ENCODE assay signal across 21 cellular contexts in genomic region chr5:38843665-38844064, GRCh38. TPM values are rescaled to one million over a fixed set of nuclear protein-coding genes. Genes with fewer than 3 reads are reported as not detected.
"Had no signal": no experiment of that assay in that cellular context is flagged by ENCODE, and none has a peak within 500 bp of the region (broad histone marks: within the 10 kb centered on the region; RNA-seq: fewer than 3 reads in every experiment).

No MANE protein-coding gene starts in this region.

- H3K9me3 ChIP-seq: ovary, tibial nerve, uterus had no signal

- H3K36me3 ChIP-seq: brain microvascular endothelial cell, ovary, uterus had no signal

- ATAC-seq: activated CD8-positive, alpha-beta T cell treated with anti-CD3 and anti-CD28 coated beads, Interleukin-2, amount 10 ng/mL, durations not matched to agents 7 days and 5 days; activated naive CD4-positive, alpha-beta T cell treated with anti-CD3 and anti-CD28 coated beads, Interleukin-2, amount 50 U/mL, for 72 hours; activated T-cell treated with anti-CD3 and anti-CD28 coated beads, Interleukin-2, amount 50 U/mL, for 72 hours; foreskin keratinocyte had no signal

- H3K27ac Mint-ChIP-seq: activated B cell treated with CpG ODN at 0.5 μM for 24 hours; activated CD4-positive, alpha-beta T cell treated with anti-CD3 and anti-CD28 coated beads, Interleukin-2, amount 10 ng/mL, durations not matched to agents 24 days and 14 days; activated CD8-positive, alpha-beta T cell treated with anti-CD3 and anti-CD28 coated beads, Interleukin-2, amount 10 ng/mL, durations not matched to agents 7 days and 5 days; activated naive CD4-positive, alpha-beta T cell treated with anti-CD3 and anti-CD28 coated beads, Interleukin-2, amount 50 U/mL, for 72 hours; activated T-cell treated with anti-CD3 and anti-CD28 coated beads, Interleukin-2, amount 50 U/mL, for 72 hours; mesothelial cell of epicardium; T-helper 2 cell treated with Interferon-gamma antibody and Interleukin-4, amounts not matched to agents 5 μg/mL and 100 μg/mL, for 36 hours had no signal

- H3K4me3 Mint-ChIP-seq: activated B cell treated with CpG ODN at 0.5 μM for 24 hours; activated CD4-positive, alpha-beta T cell treated with anti-CD3 and anti-CD28 coated beads, Interleukin-2, amount 10 ng/mL, durations not matched to agents 24 days and 14 days; activated CD8-positive, alpha-beta T cell treated with anti-CD3 and anti-CD28 coated beads, Interleukin-2, amount 10 ng/mL, durations not matched to agents 7 days and 5 days; activated T-cell treated with anti-CD3 and anti-CD28 coated beads, Interleukin-2, amount 50 U/mL, for 72 hours; neural crest cell; T-helper 2 cell treated with Interferon-gamma antibody and Interleukin-4, amounts not matched to agents 5 μg/mL and 100 μg/mL, for 36 hours had no signal

- H3K36me3 Mint-ChIP-seq: mesothelial cell of epicardium had no signal

- H3K4me1 ChIP-seq: uterus had no signal

- DNase-seq: activated B cell treated with CpG ODN at 0.5 μM for 24 hours; activated CD4-positive, alpha-beta T cell treated with anti-CD3 and anti-CD28 coated beads, Interleukin-2, amount 10 ng/mL, durations not matched to agents 24 days and 14 days; activated CD8-positive, alpha-beta memory T cell treated with anti-CD3 and anti-CD28 coated beads, Interleukin-2, amount 50 U/mL, for 4 hours; activated CD8-positive, alpha-beta T cell treated with anti-CD3 and anti-CD28 coated beads, Interleukin-2, amount 10 ng/mL, durations not matched to agents 7 days and 5 days; activated gamma-delta T cell; activated T-cell treated with anti-CD3 and anti-CD28 coated beads, Interleukin-2, amount 50 U/mL, for 72 hours; amygdala; brain microvascular endothelial cell; cerebellar nuclear complex; foreskin keratinocyte; glutamatergic neuron; ovary; stimulated activated CD4-positive, alpha-beta T cell treated with anti-CD3 and anti-CD28 coated beads, Interleukin-4, amount 100 ng/mL, for 24 hours; stimulated activated naive CD4-positive, alpha-beta T cell treated with Interleukin-2 at 50 U/mL for 16 hours; substantia nigra; uterus had no signal

- H3K27me3 ChIP-seq: brain microvascular endothelial cell, foreskin keratinocyte, ovary, tibial nerve, uterus had no signal

- H3K27ac ChIP-seq: brain microvascular endothelial cell had no signal

- H3K9me3 Mint-ChIP-seq: activated B cell treated with CpG ODN at 0.5 μM for 24 hours; activated CD4-positive, alpha-beta T cell treated with anti-CD3 and anti-CD28 coated beads, Interleukin-2, amount 10 ng/mL, durations not matched to agents 24 days and 14 days; activated naive CD4-positive, alpha-beta T cell treated with anti-CD3 and anti-CD28 coated beads, Interleukin-2, amount 50 U/mL, for 72 hours; activated T-cell treated with anti-CD3 and anti-CD28 coated beads, Interleukin-2, amount 50 U/mL, for 72 hours; neural crest cell; T-helper 2 cell treated with Interferon-gamma antibody and Interleukin-4, amounts not matched to agents 5 μg/mL and 100 μg/mL, for 36 hours had no signal

- H3K4me3 ChIP-seq: ovary had no signal

RNA-seq across cellular contexts. Expression of gene OSMR, which starts 2.1 kb away (rescaled TPM):
- total RNA-seq: activated CD4-positive, alpha-beta T cell treated with anti-CD3 and anti-CD28 coated beads, Interleukin-2, amount 10 ng/mL, durations not matched to agents 24 days and 14 days had no signal
